Comparison of ENCODE assay signal across 17 cellular contexts in genomic region chr22:49284389-49284788, GRCh38.
A peak's percentile ranks its signal among the peaks of the same experiment; 100 is the strongest.
DNase-seq lines count a peak whose midpoint lies in the region; ATAC-seq, FAIRE-seq and TF ChIP-seq lines count a peak whose summit lies in the region.
"Had no signal": no experiment of that assay in that cellular context is flagged by ENCODE, and none has a peak within 500 bp of the region (broad histone marks: within the 10 kb centered on the region; RNA-seq: fewer than 3 reads in every experiment).

No MANE protein-coding gene starts in this region.

- H3K56ac ChIP-seq in H1 (replicated peaks; ENCODE audit: insufficient read length, low read depth, low read length), result no peak overlapping the region

- peaks cover 3 to 7% (median 7%) of the 10 kb centered on the region in 3 donors for H3K27me3 Mint-ChIP-seq in CD14-positive monocyte (ENCODE audit: low read depth in 3 of 3)

- FAIRE-seq in H1 (lab: Jason Lieb, UNC), result no peak
- FAIRE-seq: A204.1, D721Med had no signal

- H3K4me2 ChIP-seq in H1 (ENCODE audit: insufficient read depth in 1 of 2, low read depth in 2 of 2, low read length in 2 of 2), result no peak overlapping the region

- DNase-seq in CD14-positive monocyte (ENCODE audit: low spot score) (peak; percentile 6), Daoy (ENCODE audit: low read depth) (peak; percentile 34), H1 (ENCODE audit: low read depth in 1 of 2, low spot score in 2 of 2) (no peak), sigmoid colon (peak; percentile 48), foreskin keratinocyte (no peak), globus pallidus (ENCODE audit: low spot score) (no peak), omental fat pad (ENCODE audit: low spot score) (no peak)
- DNase-seq: ACHN; BE2C; C1 segment of cervical spinal cord; Caco-2; CD4-positive, alpha-beta T cell; DMS79; GF-D8 had no signal

- CTCF ChIA-PET in H1 (lab: Charles Lee; ENCODE audit: partially characterized antibody), result interaction anchor here (0.6 kb wide), 1 partner anchor 14 kb away, joined by 3 read pairs; no protein-coding TSS in a partner anchor

- no peaks in the 10 kb centered on the region for H3K9me3 ChIP-seq in H1 (ENCODE audit: insufficient read depth in 2 of 2, low read depth in 1 of 2, low read length in 1 of 2)
- no peaks in the 10 kb centered on the region for H3K9me3 ChIP-seq in sigmoid colon
- H3K9me3 ChIP-seq: BE2C, HAP-1 had no signal

- no peak overlapping the region for H2BK120ac ChIP-seq in H1 (replicated peaks; ENCODE audit: low read depth, low read length)

- H3K27ac ChIP-seq in H1 (ENCODE audit: low read depth, low read length) (no peak overlapping the region), sigmoid colon (no peak overlapping the region), foreskin keratinocyte (no peak overlapping the region)

- intact Hi-C loops in CD14-positive monocyte (cut with micrococcal nuclease) (no loop called here), sigmoid colon (cut with DNase I) (no loop called here)

- no peak overlapping the region for H4K8ac ChIP-seq in H1 (ENCODE audit: extremely low read depth, insufficient read depth, low read length)

- no peak overlapping the region for H3K4me3 ChIP-seq in H1 (ENCODE audit: extremely low read depth in 1 of 4, insufficient read depth in 2 of 4, low read depth in 3 of 4, low read length in 4 of 4)
- no peak overlapping the region for H3K4me3 ChIP-seq in sigmoid colon
- H3K4me3 ChIP-seq: HAP-1 had no signal

- H3K23ac ChIP-seq in H1 (ENCODE audit: insufficient read length), result no peak overlapping the region

- H3K14ac ChIP-seq in H1 (ENCODE audit: insufficient read length), result no peak overlapping the region

- no peak overlapping the region for H4K91ac ChIP-seq in H1 (replicated peaks; ENCODE audit: insufficient read length, low read length)

- TF ChIP-seq POLR2A in H1 (IDR thresholded peaks at IDR 0.05; ENCODE audit: control extremely low read depth in 1 of 2, low read depth in 2 of 2, low read length in 2 of 2) (no peak), sigmoid colon (IDR thresholded peaks at IDR 0.05) (no peak)

- ATAC-seq in foreskin keratinocyte (no peak), omental fat pad (ENCODE audit: low FRiP score) (no peak)

- H3K4me3 Mint-ChIP-seq in CD14-positive monocyte, result no peak overlapping the region
- H3K4me3 Mint-ChIP-seq: CD4-positive, alpha-beta T cell had no signal

- no peaks in the 10 kb centered on the region for H3K23me2 ChIP-seq in H1 (ENCODE audit: low read depth, low read length)

- TF ChIP-seq CTCF in CD14-positive monocyte (IDR thresholded peaks at IDR 0.05), result no peak
- TF ChIP-seq CTCF in H1 (IDR thresholded peaks at IDR 0.05; ENCODE audit: control extremely low read depth in 1 of 3, insufficient read depth in 1 of 3, low read depth in 1 of 3, low read length in 3 of 3), result no peak
- TF ChIP-seq CTCF in sigmoid colon (IDR thresholded peaks at IDR 0.05), result no peak
- TF ChIP-seq CTCF in foreskin keratinocyte (conservative IDR thresholded peaks at IDR 0.05), result no peak
- no peak for TF ChIP-seq CTCF in omental fat pad (IDR thresholded peaks at IDR 0.05)

- 0 out of 2 replicates have a peak overlapping the region, but pooled peaks have one; percentile 60 for H2BK12ac ChIP-seq in H1 (ENCODE audit: low read depth, low read length)

- POLR2A ChIA-PET in H1 (lab: Charles Lee; ENCODE audit: partially characterized antibody), result no interaction called here

- TF ChIP-seq EP300 in H1 (IDR thresholded peaks at IDR 0.05; ENCODE audit: borderline replicate concordance in 1 of 2, low read depth in 2 of 2, low read length in 2 of 2), result no peak
- no peak for TF ChIP-seq EP300 in sigmoid colon (IDR thresholded peaks at IDR 0.05)

- no peak overlapping the region for H4K5ac ChIP-seq in H1 (ENCODE audit: insufficient read length, low read depth, low read length)

- WGBS in H1 (ENCODE audit: extremely low coverage in 1 of 2, insufficient coverage in 1 of 2, insufficient read length in 1 of 2, insufficient replicate concordance in 2 of 2, low coverage in 1 of 2, low lambda C conversion rate in 2 of 2, missing lambda C conversion rate in 1 of 2), 2 experiments, result 92% methylated on average over 15 of the region's 15 CpGs; no CpG with 5 or more reads in 1 of the 2 experiments
- 74 to 75% methylated on average over 15 of the region's 15 CpGs for WGBS in sigmoid colon, 2 donors

- H3K18ac ChIP-seq in H1 (ENCODE audit: extremely low read depth, low read length), result no peak overlapping the region

- H2BK15ac ChIP-seq in H1 (ENCODE audit: low read length), result no peak overlapping the region

- 0 out of 7 replicates have a peak, but pooled peaks cover 0 to 2% (median 0%) of the 10 kb centered on the region in 4 experiments for H3K27me3 ChIP-seq in H1 (replicated peaks in 1 of 4; ENCODE audit: control insufficient read depth in 3 of 4, extremely low read depth in 1 of 4, insufficient read depth in 3 of 4, low read length in 3 of 4)
- H3K27me3 ChIP-seq in sigmoid colon, result peaks cover 0 to 58% (median 8%) of the 10 kb centered on the region in 3 donors
- no peaks in the 10 kb centered on the region for H3K27me3 ChIP-seq in foreskin keratinocyte
- H3K27me3 ChIP-seq: BE2C had no signal

- no peak overlapping the region for H3K4ac ChIP-seq in H1 (replicated peaks; ENCODE audit: insufficient read length, low read depth, low read length)

- no peak overlapping the region for H3K9ac ChIP-seq in H1 (replicated peaks in 1 of 4; ENCODE audit: extremely low read depth in 1 of 4, low read depth in 3 of 4, low read length in 3 of 4)

- H3K36me3 Mint-ChIP-seq in CD14-positive monocyte, result no peaks in the 10 kb centered on the region

- no peak for TF ChIP-seq RAD21 in H1 (IDR thresholded peaks at IDR 0.05 in 1 of 2, conservative IDR thresholded peaks at IDR 0.05 in 1 of 2; ENCODE audit: low read depth in 2 of 2, low read length in 2 of 2)

- no peaks in the 10 kb centered on the region for H3K79me1 ChIP-seq in H1 (ENCODE audit: low read depth, low read length)

- peaks cover 0 to 10% (median 6%) of the 10 kb centered on the region in 7 donors for H3K9me3 Mint-ChIP-seq in CD14-positive monocyte

- H4K20me1 ChIP-seq in H1 (replicated peaks in 1 of 2; ENCODE audit: control insufficient read depth in 1 of 2, insufficient read depth in 2 of 2, low read length in 2 of 2), result no peaks in the 10 kb centered on the region

- no peak overlapping the region for H2BK5ac ChIP-seq in H1 (ENCODE audit: low read depth, low read length)

- H3K36me3 ChIP-seq in H1 (ENCODE audit: control insufficient read depth in 2 of 4, insufficient read depth in 4 of 4, low read length in 3 of 4) (no peaks in the 10 kb centered on the region), sigmoid colon (no peaks in the 10 kb centered on the region)
- H3K36me3 ChIP-seq: BE2C, HAP-1 had no signal

- H3K4me1 ChIP-seq in H1 (replicated peaks in 1 of 4; ENCODE audit: control insufficient read depth in 3 of 4, insufficient read depth in 4 of 4, low read length in 3 of 4) (no peaks in the 10 kb centered on the region; a peak in 1 of 7 replicates), sigmoid colon (no peaks in the 10 kb centered on the region), foreskin keratinocyte (no peaks in the 10 kb centered on the region)
- H3K4me1 ChIP-seq: BE2C, Caco-2, HAP-1 had no signal

- no peak overlapping the region for H3K27ac Mint-ChIP-seq in CD14-positive monocyte
- H3K27ac Mint-ChIP-seq: CD4-positive, alpha-beta T cell had no signal

- H2BK20ac ChIP-seq in H1 (ENCODE audit: low read length), result no peak overlapping the region

- H2AFZ ChIP-seq in H1 (ENCODE audit: low read length), result no peak overlapping the region

- no peaks in the 10 kb centered on the region for H3K79me2 ChIP-seq in H1 (ENCODE audit: control insufficient read depth in 1 of 2, insufficient read depth in 2 of 2, low read length in 2 of 2)

- no peak overlapping the region for H2AK5ac ChIP-seq in H1 (ENCODE audit: low read depth, low read length)

- H3K4me1 Mint-ChIP-seq in CD14-positive monocyte, result no peaks in the 10 kb centered on the region

TF ChIP-seq in H1, 55 proteins besides CTCF, POLR2A, EP300 and RAD21 (continues in another document):
- TF ChIP-seq SIX5 (IDR thresholded peaks at IDR 0.05; ENCODE audit: low read depth, low read length), result no peak
- no peak for TF ChIP-seq HDAC2 (IDR thresholded peaks at IDR 0.05; ENCODE audit: borderline replicate concordance in 1 of 2, low read depth in 2 of 2, low read length in 2 of 2)
- TF ChIP-seq ATF3 (IDR thresholded peaks at IDR 0.05; ENCODE audit: insufficient read depth, low read depth, low read length), result no peak
- TF ChIP-seq NANOG (IDR thresholded peaks at IDR 0.05; ENCODE audit: insufficient read depth, low read depth, low read length, poor library complexity, severe bottlenecking), result no peak
- no peak for TF ChIP-seq RNF2 (IDR thresholded peaks at IDR 0.05; ENCODE audit: borderline replicate concordance, low read depth, low read length, missing control alignments, poor library complexity, severe bottlenecking)
- TF ChIP-seq SP1 (IDR thresholded peaks at IDR 0.05; ENCODE audit: low read depth, low read length), result no peak
- TF ChIP-seq MAX (IDR thresholded peaks at IDR 0.05), result no peak
- no peak for TF ChIP-seq MAFK (IDR thresholded peaks at IDR 0.05; ENCODE audit: low read depth, low read length)

Comparison
In these comparisons a context has a peak if more than half of its experiments do, and no peak if none do; other contexts are left out.
1. DNase-seq: peak in CD14-positive monocyte (single experiment), Daoy (single experiment) and sigmoid colon (single experiment); none in H1 (0 of 2), foreskin keratinocyte (0 of 2), globus pallidus (single experiment) and omental fat pad (single experiment).